In genomic region chr1:192527950-192528349, GRCh38 we compare ENCODE assay signal across 19 cellular contexts. TPM values are rescaled to one million over a fixed set of nuclear protein-coding genes. Genes with fewer than 3 reads are reported as not detected.
DNase-seq lines count a peak whose midpoint lies in the region; ATAC-seq and TF ChIP-seq lines count a peak whose summit lies in the region.
"Had no signal": no experiment of that assay in that cellular context is flagged by ENCODE, and none has a peak within 500 bp of the region (broad histone marks: within the 10 kb centered on the region; RNA-seq: fewer than 3 reads in every experiment).

No MANE protein-coding gene starts in this region.

- ATAC-seq in activated CD8-positive, alpha-beta memory T cell treated with anti-CD3 and anti-CD28 coated beads, Interleukin-2, amount 10 ng/mL, durations not matched to agents 7 days and 5 days: no peak
- ATAC-seq in HG02759 (IDR thresholded peaks at IDR 0.05; ENCODE audit: unreplicated experiment) (peak; percentile 33), HG03571 (IDR thresholded peaks at IDR 0.05; ENCODE audit: unreplicated experiment) (peak; percentile 33), GM19324 (IDR thresholded peaks at IDR 0.05; ENCODE audit: low FRiP score, unreplicated experiment) (no peak)

- H3K9me3 Mint-ChIP-seq in activated CD8-positive, alpha-beta memory T cell treated with anti-CD3 and anti-CD28 coated beads, Interleukin-2, amount 10 ng/mL, durations not matched to agents 7 days and 5 days (ENCODE audit: low read depth): peaks cover 3% of the 10 kb centered on the region
- H3K9me3 Mint-ChIP-seq in progenitor cell of endocrine pancreas (ENCODE audit: low read depth): peaks cover 6% of the 10 kb centered on the region

- H3K27me3 ChIP-seq in SJCRH30: no peaks in the 10 kb centered on the region
- H3K27me3 ChIP-seq: right atrium auricular region, testis had no signal

- no peak overlapping the region for H3K27ac ChIP-seq in SJCRH30
- H3K27ac ChIP-seq: right atrium auricular region, testis had no signal

- H3K9me3 ChIP-seq in SJCRH30 (replicated peaks): no peaks in the 10 kb centered on the region
- H3K9me3 ChIP-seq: right atrium auricular region, testis had no signal

- CTCF ChIA-PET in activated CD8-positive, alpha-beta memory T cell treated with anti-CD3 and anti-CD28 coated beads, Interleukin-2, amount 10 ng/mL, durations not matched to agents 7 days and 5 days (lab: Charles Lee): interaction anchor here (1.1 to 1.7 kb wide), 2 partner anchors 13 to 54 kb away, joined by 4 to 8 read pairs; no protein-coding TSS in a partner anchor

- H3K4me3 Mint-ChIP-seq in activated CD8-positive, alpha-beta memory T cell treated with anti-CD3 and anti-CD28 coated beads, Interleukin-2, amount 10 ng/mL, durations not matched to agents 7 days and 5 days: no peak overlapping the region
- H3K4me3 Mint-ChIP-seq in progenitor cell of endocrine pancreas (ENCODE audit: low read depth): no peak overlapping the region
- H3K4me3 Mint-ChIP-seq: activated CD4-positive, alpha-beta T cell treated with anti-CD3 and anti-CD28 coated beads, Interleukin-2, amount 10 ng/mL, durations not matched to agents 7 days and 5 days; activated naive CD8-positive, alpha-beta T cell had no signal

- H3K36me3 Mint-ChIP-seq in activated CD8-positive, alpha-beta memory T cell treated with anti-CD3 and anti-CD28 coated beads, Interleukin-2, amount 10 ng/mL, durations not matched to agents 7 days and 5 days: peaks cover 11% of the 10 kb centered on the region
- H3K36me3 Mint-ChIP-seq in progenitor cell of endocrine pancreas (ENCODE audit: insufficient read depth): peaks cover 2% of the 10 kb centered on the region

- no peak overlapping the region for H3K4me3 ChIP-seq in SJCRH30
- H3K4me3 ChIP-seq: right atrium auricular region, testis had no signal

- no peaks in the 10 kb centered on the region for H3K27me3 Mint-ChIP-seq in activated CD8-positive, alpha-beta memory T cell treated with anti-CD3 and anti-CD28 coated beads, Interleukin-2, amount 10 ng/mL, durations not matched to agents 7 days and 5 days
- H3K27me3 Mint-ChIP-seq in progenitor cell of endocrine pancreas: no peaks in the 10 kb centered on the region

- peak overlapping the region; percentile 25 for H3K27ac Mint-ChIP-seq in activated CD8-positive, alpha-beta memory T cell treated with anti-CD3 and anti-CD28 coated beads, Interleukin-2, amount 10 ng/mL, durations not matched to agents 7 days and 5 days
- H3K27ac Mint-ChIP-seq in progenitor cell of endocrine pancreas: no peak overlapping the region
- H3K27ac Mint-ChIP-seq: activated CD4-positive, alpha-beta T cell treated with anti-CD3 and anti-CD28 coated beads, Interleukin-2, amount 10 ng/mL, durations not matched to agents 7 days and 5 days; activated naive CD8-positive, alpha-beta T cell had no signal

- H3K4me1 Mint-ChIP-seq in activated CD8-positive, alpha-beta memory T cell treated with anti-CD3 and anti-CD28 coated beads, Interleukin-2, amount 10 ng/mL, durations not matched to agents 7 days and 5 days: peaks cover 42% of the 10 kb centered on the region
- peaks cover 3% of the 10 kb centered on the region for H3K4me1 Mint-ChIP-seq in progenitor cell of endocrine pancreas (ENCODE audit: low read depth)

- no peak for TF ChIP-seq CTCF in progenitor cell of endocrine pancreas (IDR thresholded peaks at IDR 0.05; ENCODE audit: unreplicated experiment)

- H3K4me1 ChIP-seq in SJCRH30: no peaks in the 10 kb centered on the region; the same call in 1 of the 2 replicates
- H3K4me1 ChIP-seq: testis had no signal

- no peak for DNase-seq in activated CD8-positive, alpha-beta memory T cell treated with anti-CD3 and anti-CD28 coated beads, Interleukin-2, amount 10 ng/mL, durations not matched to agents 7 days and 5 days
- no peak for DNase-seq in activated CD8-positive, alpha-beta memory T cell treated with anti-CD3 and anti-CD28 coated beads, Interleukin-2, amount 50 U/mL, for 4 hours
- DNase-seq in progenitor cell of endocrine pancreas (ENCODE audit: low spot score, unreplicated experiment): no peak
- no peak for DNase-seq in SJCRH30
- DNase-seq in kidney tubule cell (ENCODE audit: low spot score): no peak
- DNase-seq: 8988T; activated CD4-positive, alpha-beta T cell treated with anti-CD3 and anti-CD28 coated beads, Interleukin-2, amount 10 ng/mL, durations not matched to agents 7 days and 5 days; activated T-cell treated with anti-CD3 and anti-CD28 coated beads, Interleukin-2, amount 50 U/mL, for 1 hour; C1 segment of cervical spinal cord; DMS153; kidney; testis had no signal

- H3K36me3 ChIP-seq in SJCRH30: no peaks in the 10 kb centered on the region
- H3K36me3 ChIP-seq: right atrium auricular region had no signal

RNA-seq across cellular contexts. Expression of gene RGS1, which starts 47.6 kb away (rescaled TPM):
- 10 to 100 TPM; 27.1 to 35.7 TPM for total RNA-seq in activated CD8-positive, alpha-beta memory T cell treated with anti-CD3 and anti-CD28 coated beads, Interleukin-2, amount 10 ng/mL, durations not matched to agents 7 days and 5 days
- total RNA-seq in progenitor cell of endocrine pancreas: 0.26 and 0.42 TPM in 2 replicates
- total RNA-seq in SJCRH30 (2014; rRNA removed; shearing (Covaris generic)): not detected in 2 replicates
- total RNA-seq: bronchial epithelial cell, NCI-H460 had no signal

Comparison
In these comparisons a context has a peak if more than half of its experiments do, and no peak if none do; other contexts are left out.
1. ATAC-seq: peak in HG02759 (single experiment) and HG03571 (single experiment); none in activated CD8-positive, alpha-beta memory T cell treated with anti-CD3 and anti-CD28 coated beads, Interleukin-2, amount 10 ng/mL, durations not matched to agents 7 days and 5 days (single experiment) and GM19324 (single experiment).
2. RNA of gene RGS1, which starts 47.6 kb away (total RNA-seq): 27.1 to 35.7 TPM in activated CD8-positive, alpha-beta memory T cell treated with anti-CD3 and anti-CD28 coated beads, Interleukin-2, amount 10 ng/mL, durations not matched to agents 7 days and 5 days; 0.26 to 0.42 TPM in progenitor cell of endocrine pancreas and not detected in SJCRH30; every median in the first group is over 10 times any median in the second.